12 cellular contexts compared by ENCODE assay signal in genomic region chr13:100209857-100210580, GRCh38.
DNase-seq lines count a peak whose midpoint lies in the region; ATAC-seq lines count a peak whose summit lies in the region.
"Had no signal": no experiment of that assay in that cellular context is flagged by ENCODE, and none has a peak within 500 bp of the region (broad histone marks: within the 10 kb centered on the region; RNA-seq: fewer than 3 reads in every experiment).

No MANE protein-coding gene starts in this region.

- ATAC-seq in HG02623 (IDR thresholded peaks at IDR 0.05; ENCODE audit: unreplicated experiment): no peak

- DNase-seq in AG20443 (ENCODE audit: low spot score) (peak; percentile 40), HT1080 (ENCODE audit: low read depth) (peak; percentile 83), astrocyte of the hippocampus (ENCODE audit: low read depth, low spot score) (peak; percentile 39), hepatic stellate cell (ENCODE audit: low spot score) (peak; percentile 21), NAMALWA (ENCODE audit: low spot score) (no peak), occipital lobe (lab: John Stamatoyannopoulos, UW) (no peak)
- no peak for DNase-seq in activated CD4-positive, alpha-beta T cell treated with anti-CD3 and anti-CD28 coated beads, Interleukin-2, amount 50 U/mL, for 4 hours
- DNase-seq: activated B cell treated with CpG ODN at 0.5 μM for 24 hours, activated gamma-delta T cell, NCI-H446, SHP77 treated with DMSO at 0.1 percent for 48 hours had no signal

Comparison
In these comparisons a context has a peak if more than half of its experiments do, and no peak if none do; other contexts are left out.
1. DNase-seq: peak in AG20443 (single experiment), HT1080 (single experiment), astrocyte of the hippocampus (single experiment) and hepatic stellate cell (single experiment); none in NAMALWA (single experiment), occipital lobe (single experiment) and activated CD4-positive, alpha-beta T cell treated with anti-CD3 and anti-CD28 coated beads, Interleukin-2, amount 50 U/mL, for 4 hours (0 of 2).